In the genomic region with DNA sequence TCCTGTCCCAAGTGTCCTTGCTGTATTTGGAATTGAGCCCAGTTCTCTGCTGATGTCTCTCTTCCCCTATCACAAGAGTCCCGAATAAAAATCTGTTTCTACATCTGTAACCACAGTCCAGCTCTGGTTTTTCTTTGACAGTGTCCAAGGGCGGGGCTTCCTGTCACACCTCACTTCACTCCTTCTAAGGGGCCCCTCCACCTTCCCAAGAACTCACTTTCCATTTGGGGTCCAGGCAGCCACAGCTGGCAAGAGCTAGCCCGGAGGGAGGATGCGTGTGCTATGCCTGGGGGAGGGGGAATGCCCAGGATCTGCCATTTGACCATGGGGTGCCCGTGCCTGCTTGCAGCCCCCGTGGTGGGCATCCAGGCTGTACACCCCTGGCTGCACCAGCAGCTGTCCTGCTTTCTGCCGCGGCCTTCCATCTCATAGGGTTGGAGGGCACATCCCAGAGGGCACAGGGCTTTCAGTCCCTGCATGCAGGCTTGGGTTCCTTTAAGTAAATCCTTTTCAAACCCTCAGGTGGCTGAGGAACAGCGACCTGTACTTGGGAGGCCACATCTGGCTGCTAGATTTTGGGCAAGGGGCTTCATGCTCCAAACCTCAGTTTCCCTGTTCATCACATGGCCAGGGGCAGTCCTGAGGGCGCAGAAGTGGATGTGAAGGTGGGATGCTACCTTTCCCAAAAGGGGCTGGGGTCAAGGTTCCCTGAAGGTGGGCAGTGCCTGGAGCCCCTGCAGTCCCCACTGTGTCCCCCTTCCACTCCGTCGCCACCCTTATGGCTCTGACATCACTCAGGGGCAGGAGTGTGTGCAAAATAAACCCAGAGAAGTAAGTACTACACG, we compare ENCODE assay signal across 8 cellular contexts. TPM values are rescaled to one million over a fixed set of nuclear protein-coding genes. Genes with fewer than 3 reads are reported as not detected.
DNase-seq lines count a peak whose midpoint lies in the region; ATAC-seq and TF ChIP-seq lines count a peak whose summit lies in the region.

No MANE protein-coding gene starts in this region.

- H3K27me3 Mint-ChIP-seq in activated naive CD8-positive, alpha-beta T cell = no peaks in the 10 kb centered on the region
- no peaks in the 10 kb centered on the region for H3K27me3 Mint-ChIP-seq in mesothelial cell of epicardium (ENCODE audit: low read depth)

- H3K4me3 ChIP-seq in heart left ventricle (no peak overlapping the region), aorta (ENCODE audit: low read length in 2 of 2) (no peak overlapping the region)

- H3K4me1 Mint-ChIP-seq in activated naive CD8-positive, alpha-beta T cell (ENCODE audit: low read depth) = peaks cover 71% of the 10 kb centered on the region
- peaks cover 51% of the 10 kb centered on the region for H3K4me1 Mint-ChIP-seq in mesothelial cell of epicardium

- H3K4me3 Mint-ChIP-seq in activated naive CD8-positive, alpha-beta T cell = peak overlapping the region; percentile 23
- peak overlapping the region; percentile 15 for H3K4me3 Mint-ChIP-seq in mesothelial cell of epicardium

- H3K27me3 ChIP-seq in heart left ventricle (no peaks in the 10 kb centered on the region), aorta (ENCODE audit: control insufficient read depth in 1 of 2, insufficient read depth in 2 of 2, low read length in 1 of 2) (no peaks in the 10 kb centered on the region)

- H3K36me3 Mint-ChIP-seq in activated naive CD8-positive, alpha-beta T cell = peaks cover 13% of the 10 kb centered on the region
- H3K36me3 Mint-ChIP-seq in mesothelial cell of epicardium = no peaks in the 10 kb centered on the region

- ATAC-seq in heart left ventricle (no peak), Right ventricle myocardium superior (ENCODE audit: poor library complexity) (no peak), aorta (ENCODE audit: low FRiP score) (no peak), HG03108 (IDR thresholded peaks at IDR 0.05; ENCODE audit: unreplicated experiment) (no peak)

- WGBS in heart left ventricle, 4 donors = 31 to 54% (median 47%) methylated on average over 11 to 13 of the region's 13 CpGs
- 53 to 59% methylated on average over 13 of the region's 13 CpGs for WGBS in aorta, 2 donors

- TF ChIP-seq CTCF in heart left ventricle (IDR thresholded peaks at IDR 0.05) = no peak
- TF ChIP-seq CTCF in mesothelial cell of epicardium (IDR thresholded peaks at IDR 0.05; ENCODE audit: unreplicated experiment) = no peak

- TF ChIP-seq POLR2A in heart left ventricle (IDR thresholded peaks at IDR 0.05) = no peak

- DNase-seq in heart left ventricle (peak in 3 of 5 donors; percentile 25 to 35 (median 33)), Right ventricle myocardium superior (no peak), mesothelial cell of epicardium (ENCODE audit: low spot score in 2 of 2, unreplicated experiment in 2 of 2) (no peak), aorta (peak; percentile 49 to 71), NCI-H526 treated with DMSO at 0.1 percent for 48 hours (lab: John Stamatoyannopoulos, UW) (no peak)
- no peak for DNase-seq in stimulated activated CD4-positive, alpha-beta T cell treated with anti-CD3 and anti-CD28 coated beads, Interleukin-12 subunit alpha, Interleukin-12 subunit beta, amount 100 ng/mL, for 4 hours

- H3K27ac ChIP-seq in heart left ventricle (peak overlapping the region in 11 of 12 donors; percentile 36 to 98 (median 95)), aorta (ENCODE audit: low read depth in 1 of 2, low read length in 2 of 2) (no peak overlapping the region)

- H3K9me3 Mint-ChIP-seq in activated naive CD8-positive, alpha-beta T cell (ENCODE audit: low read depth) = no peaks in the 10 kb centered on the region
- peaks cover 4% of the 10 kb centered on the region for H3K9me3 Mint-ChIP-seq in mesothelial cell of epicardium

- H3K9me3 ChIP-seq in heart left ventricle (peaks cover 0 to 14% (median 0%) of the 10 kb centered on the region in 12 donors), aorta (ENCODE audit: control insufficient read depth, low read length) (peaks cover 2% of the 10 kb centered on the region)

- intact Hi-C loops in heart left ventricle (cut with DNase I) (loop anchor here in 3 of 10 donors (5.0 to 10.0 kb wide), 3 partner anchors 36 to 471 kb away; a partner anchor contains a TSS), Right ventricle myocardium superior (cut with DNase I) (no loop called here), aorta (cut with DNase I) (loop anchor here (10.0 kb wide), 1 partner anchor 89 kb away; no protein-coding TSS in a partner anchor)

- H3K36me3 ChIP-seq in heart left ventricle (no peaks in the 10 kb centered on the region), aorta (ENCODE audit: control insufficient read depth in 1 of 2, insufficient read depth in 2 of 2, low read length in 1 of 2) (no peaks in the 10 kb centered on the region)

- H3K4me1 ChIP-seq in heart left ventricle (peaks cover 12 to 51% (median 43%) of the 10 kb centered on the region in 12 donors), aorta (ENCODE audit: control insufficient read depth in 1 of 2, insufficient read depth in 2 of 2, low read length in 2 of 2) (peaks cover 2% of the 10 kb centered on the region in 2 donors)

- H3K27ac Mint-ChIP-seq in activated naive CD8-positive, alpha-beta T cell = peak overlapping the region; percentile 81
- peak overlapping the region; percentile 50 for H3K27ac Mint-ChIP-seq in mesothelial cell of epicardium

RNA-seq across cellular contexts. Expression of a gene that starts 2.3 kb away (rescaled TPM):
- total RNA-seq in heart left ventricle = 10 to 100 TPM; 24.2 to 46.2 (median 27.5) TPM
- polyA plus RNA-seq in heart left ventricle = 10 to 100 TPM; 38.9 to 42.7 TPM
- 27.5 TPM for total RNA-seq in Right ventricle myocardium superior
- total RNA-seq in mesothelial cell of epicardium = 19.4 to 22.6 TPM (median 20.1 TPM) in 3 replicates
- total RNA-seq in aorta = 10 to 100 TPM; 47.7 to 50.5 TPM
- polyA plus RNA-seq in aorta = 10 to 100 TPM; 80.1 to 92.3 TPM

RNA-seq across cellular contexts. Expression of a gene that starts 35.2 kb away (rescaled TPM):
- total RNA-seq in heart left ventricle (1 to 10 TPM in 2 of 9 donors, under 1 TPM in 5, not detected in 2; 0.29 to 5.2 (median 0.56) TPM), Right ventricle myocardium superior (0.56 TPM), mesothelial cell of epicardium (2.4 to 3.2 TPM (median 3.1 TPM) in 3 replicates), aorta (10 to 100 TPM in 1 of 2 donors, 1 to 10 TPM in 1; 3.8 to 10.3 TPM)
- polyA plus RNA-seq in heart left ventricle (under 1 TPM in 1 of 2 donors, not detected in 1; 0.50 TPM), aorta (1 to 10 TPM; 2.6 to 5.0 TPM)

RNA-seq across cellular contexts. Expression of a gene that starts 40.4 kb away (rescaled TPM):
- total RNA-seq in heart left ventricle (10 to 100 TPM; 42.2 to 96.1 (median 56.3) TPM), Right ventricle myocardium superior (49.2 TPM), mesothelial cell of epicardium (33.7 to 35.6 TPM (median 34.7 TPM) in 3 replicates), aorta (10 to 100 TPM; 66.8 to 80.3 TPM)
- polyA plus RNA-seq in heart left ventricle (10 to 100 TPM; 52.0 to 52.9 TPM), aorta (100 to 1,000 TPM in 1 of 2 donors, 10 to 100 TPM in 1; 46.7 to 113 TPM)

Comparison
In these comparisons a context has a peak if more than half of its experiments do, and no peak if none do; other contexts are left out.
1. DNase-seq: peak in heart left ventricle (3 of 5) and aorta (2 of 2); none in Right ventricle myocardium superior (single experiment), mesothelial cell of epicardium (0 of 2), NCI-H526 treated with DMSO at 0.1 percent for 48 hours (single experiment) and stimulated activated CD4-positive, alpha-beta T cell treated with anti-CD3 and anti-CD28 coated beads, Interleukin-12 subunit alpha, Interleukin-12 subunit beta, amount 100 ng/mL, for 4 hours (single experiment).
2. H3K27ac ChIP-seq: peak in heart left ventricle (11 of 12); none in aorta (0 of 2).